Comparison of ENCODE assay signal across 1 cellular context in the genomic region with DNA sequence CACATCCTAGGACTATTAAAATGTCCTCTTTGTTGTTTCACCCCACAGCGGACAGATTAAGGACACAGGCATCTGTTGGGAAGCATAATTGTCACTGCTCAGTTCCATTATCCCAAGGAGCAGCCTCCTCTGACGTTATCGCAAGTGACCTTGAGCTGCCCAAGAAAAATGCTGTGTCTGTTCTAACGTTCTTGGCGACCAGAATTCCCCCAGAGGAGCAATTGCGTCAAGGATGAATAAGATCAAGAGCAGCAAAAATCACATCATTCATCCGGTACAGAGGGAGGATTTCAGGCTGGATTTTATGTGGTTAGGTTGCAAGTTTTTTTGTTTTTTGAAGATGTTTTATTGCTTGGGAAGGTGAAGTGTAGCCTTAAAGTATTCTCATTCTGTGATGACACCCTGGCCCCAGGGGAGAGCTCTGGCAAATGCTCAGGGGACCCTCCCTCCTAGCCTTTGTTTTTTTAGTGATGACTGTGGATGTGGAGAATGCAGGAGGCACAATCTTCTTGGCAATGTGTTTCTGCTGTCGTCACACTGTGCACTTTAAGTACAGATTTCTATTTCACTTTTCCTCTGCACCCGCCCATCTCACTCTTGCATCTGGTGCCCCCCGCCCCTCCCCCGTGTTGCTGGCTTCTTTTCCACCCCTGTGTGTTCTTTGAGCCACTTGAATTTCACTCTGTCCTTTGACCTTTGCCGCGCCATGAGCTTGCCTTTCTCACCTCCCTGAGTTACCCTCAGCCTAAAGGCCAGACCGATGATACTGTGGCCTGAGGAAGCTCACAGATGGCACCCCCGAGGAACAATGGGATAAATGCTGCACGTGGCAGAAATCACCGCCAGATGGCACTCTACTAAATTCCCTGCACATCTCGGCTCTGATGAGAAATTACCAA.
TF ChIP-seq lines count a peak whose summit lies in the region.

No MANE protein-coding gene starts in this region.

TF ChIP-seq in A549, 52 proteins besides CTCF, POLR2A, EP300 and RAD21 (continued from another document):
- TF ChIP-seq, protein P1, sequence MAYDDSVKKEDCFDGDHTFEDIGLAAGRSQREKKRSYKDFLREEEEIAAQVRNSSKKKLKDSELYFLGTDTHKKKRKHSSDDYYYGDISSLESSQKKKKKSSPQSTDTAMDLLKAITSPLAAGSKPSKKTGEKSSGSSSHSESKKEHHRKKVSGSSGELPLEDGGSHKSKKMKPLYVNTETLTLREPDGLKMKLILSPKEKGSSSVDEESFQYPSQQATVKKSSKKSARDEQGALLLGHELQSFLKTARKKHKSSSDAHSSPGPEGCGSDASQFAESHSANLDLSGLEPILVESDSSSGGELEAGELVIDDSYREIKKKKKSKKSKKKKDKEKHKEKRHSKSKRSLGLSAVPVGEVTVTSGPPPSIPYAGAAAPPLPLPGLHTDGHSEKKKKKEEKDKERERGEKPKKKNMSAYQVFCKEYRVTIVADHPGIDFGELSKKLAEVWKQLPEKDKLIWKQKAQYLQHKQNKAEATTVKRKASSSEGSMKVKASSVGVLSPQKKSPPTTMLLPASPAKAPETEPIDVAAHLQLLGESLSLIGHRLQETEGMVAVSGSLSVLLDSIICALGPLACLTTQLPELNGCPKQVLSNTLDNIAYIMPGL (CRISPR knock-in tag; IDR thresholded peaks at IDR 0.05; ENCODE audit: borderline replicate concordance): no peak
- no peak for TF ChIP-seq HOXA7 (CRISPR knock-in tag; IDR thresholded peaks at IDR 0.05)
- TF ChIP-seq ZC3H11A (IDR thresholded peaks at IDR 0.05): no peak
- no peak for TF ChIP-seq RCOR1 (IDR thresholded peaks at IDR 0.05; ENCODE audit: low read depth, low read length)
- no peak for TF ChIP-seq ZFP36 (IDR thresholded peaks at IDR 0.05; ENCODE audit: borderline replicate concordance, partially characterized antibody)
- peak; percentile 56 for TF ChIP-seq CHD2 (IDR thresholded peaks at IDR 0.05; ENCODE audit: low read length, partially characterized antibody)
- TF ChIP-seq NR3C1 (IDR thresholded peaks at IDR 0.05): peak; percentile 77; the same call in 1 of the 3 replicates
- peak; percentile 100 for TF ChIP-seq JUNB (IDR thresholded peaks at IDR 0.05)
- TF ChIP-seq, protein P2, sequence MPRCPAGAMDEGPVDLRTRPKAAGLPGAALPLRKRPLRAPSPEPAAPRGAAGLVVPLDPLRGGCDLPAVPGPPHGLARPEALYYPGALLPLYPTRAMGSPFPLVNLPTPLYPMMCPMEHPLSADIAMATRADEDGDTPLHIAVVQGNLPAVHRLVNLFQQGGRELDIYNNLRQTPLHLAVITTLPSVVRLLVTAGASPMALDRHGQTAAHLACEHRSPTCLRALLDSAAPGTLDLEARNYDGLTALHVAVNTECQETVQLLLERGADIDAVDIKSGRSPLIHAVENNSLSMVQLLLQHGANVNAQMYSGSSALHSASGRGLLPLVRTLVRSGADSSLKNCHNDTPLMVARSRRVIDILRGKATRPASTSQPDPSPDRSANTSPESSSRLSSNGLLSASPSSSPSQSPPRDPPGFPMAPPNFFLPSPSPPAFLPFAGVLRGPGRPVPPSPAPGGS (IDR thresholded peaks at IDR 0.05): peak; percentile 98
- peak; percentile 36; the same call in 1 of the 2 replicates for TF ChIP-seq NFE2L2 (conservative IDR thresholded peaks at IDR 0.05; ENCODE audit: low read length)
- TF ChIP-seq RFX5 (IDR thresholded peaks at IDR 0.05): 0 out of 2 replicates have a peak, but pooled peaks have one; percentile 20
- TF ChIP-seq FOSL2 (IDR thresholded peaks at IDR 0.05): peak; percentile 92
- peak; percentile 93 for TF ChIP-seq FOSL2 (CRISPR knock-in tag; IDR thresholded peaks at IDR 0.05)
- TF ChIP-seq PHF8 (IDR thresholded peaks at IDR 0.05; ENCODE audit: borderline replicate concordance, low read depth): no peak
- no peak; the same call in 1 of the 2 replicates for TF ChIP-seq FOXS1 (CRISPR knock-in tag; IDR thresholded peaks at IDR 0.05)
- TF ChIP-seq PBX3 (IDR thresholded peaks at IDR 0.05): peak; percentile 71
- no peak for TF ChIP-seq RNF2 (IDR thresholded peaks at IDR 0.05; ENCODE audit: borderline replicate concordance, low read depth)
- TF ChIP-seq MYC (IDR thresholded peaks at IDR 0.05; ENCODE audit: borderline replicate concordance, low read length): peak; percentile 77
- no peak for TF ChIP-seq NPAS2 (CRISPR knock-in tag; IDR thresholded peaks at IDR 0.05; ENCODE audit: borderline replicate concordance)
- no peak for TF ChIP-seq CBX8 (IDR thresholded peaks at IDR 0.05)
- peak; percentile 91 to 94 for TF ChIP-seq CEBPB (IDR thresholded peaks at IDR 0.05)
- TF ChIP-seq HOXB5 (CRISPR knock-in tag; IDR thresholded peaks at IDR 0.05): 0 out of 2 replicates have a peak, but pooled peaks have one; percentile 72
- TF ChIP-seq BHLHE40 (IDR thresholded peaks at IDR 0.05; ENCODE audit: low read depth, low read length): no peak
- peak; percentile 99 for TF ChIP-seq GATA3 (IDR thresholded peaks at IDR 0.05; ENCODE audit: borderline replicate concordance)
- no peak for TF ChIP-seq SREBF2 (IDR thresholded peaks at IDR 0.05)
- TF ChIP-seq MAFK (IDR thresholded peaks at IDR 0.05; ENCODE audit: partially characterized antibody): peak; percentile 98
- peak; percentile 67 for TF ChIP-seq HES2 (IDR thresholded peaks at IDR 0.05)
- TF ChIP-seq EHF (CRISPR knock-in tag; IDR thresholded peaks at IDR 0.05): peak; percentile 69
- TF ChIP-seq JUN (IDR thresholded peaks at IDR 0.05): peak; percentile 100
- no peak for TF ChIP-seq TFCP2L1 (CRISPR knock-in tag; IDR thresholded peaks at IDR 0.05)
- TF ChIP-seq, protein P3, sequence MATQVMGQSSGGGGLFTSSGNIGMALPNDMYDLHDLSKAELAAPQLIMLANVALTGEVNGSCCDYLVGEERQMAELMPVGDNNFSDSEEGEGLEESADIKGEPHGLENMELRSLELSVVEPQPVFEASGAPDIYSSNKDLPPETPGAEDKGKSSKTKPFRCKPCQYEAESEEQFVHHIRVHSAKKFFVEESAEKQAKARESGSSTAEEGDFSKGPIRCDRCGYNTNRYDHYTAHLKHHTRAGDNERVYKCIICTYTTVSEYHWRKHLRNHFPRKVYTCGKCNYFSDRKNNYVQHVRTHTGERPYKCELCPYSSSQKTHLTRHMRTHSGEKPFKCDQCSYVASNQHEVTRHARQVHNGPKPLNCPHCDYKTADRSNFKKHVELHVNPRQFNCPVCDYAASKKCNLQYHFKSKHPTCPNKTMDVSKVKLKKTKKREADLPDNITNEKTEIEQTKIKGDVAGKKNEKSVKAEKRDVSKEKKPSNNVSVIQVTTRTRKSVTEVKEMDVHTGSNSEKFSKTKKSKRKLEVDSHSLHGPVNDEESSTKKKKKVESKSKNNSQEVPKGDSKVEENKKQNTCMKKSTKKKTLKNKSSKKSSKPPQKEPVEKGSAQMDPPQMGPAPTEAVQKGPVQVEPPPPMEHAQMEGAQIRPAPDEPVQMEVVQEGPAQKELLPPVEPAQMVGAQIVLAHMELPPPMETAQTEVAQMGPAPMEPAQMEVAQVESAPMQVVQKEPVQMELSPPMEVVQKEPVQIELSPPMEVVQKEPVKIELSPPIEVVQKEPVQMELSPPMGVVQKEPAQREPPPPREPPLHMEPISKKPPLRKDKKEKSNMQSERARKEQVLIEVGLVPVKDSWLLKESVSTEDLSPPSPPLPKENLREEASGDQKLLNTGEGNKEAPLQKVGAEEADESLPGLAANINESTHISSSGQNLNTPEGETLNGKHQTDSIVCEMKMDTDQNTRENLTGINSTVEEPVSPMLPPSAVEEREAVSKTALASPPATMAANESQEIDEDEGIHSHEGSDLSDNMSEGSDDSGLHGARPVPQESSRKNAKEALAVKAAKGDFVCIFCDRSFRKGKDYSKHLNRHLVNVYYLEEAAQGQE (IDR thresholded peaks at IDR 0.05): no peak
- peak; percentile 90; the same call in 1 of the 2 replicates for TF ChIP-seq RARB (CRISPR knock-in tag; IDR thresholded peaks at IDR 0.05)
- TF ChIP-seq HDAC2 (IDR thresholded peaks at IDR 0.05): no peak
- peak; percentile 75; the same call in 1 of the 2 replicates for TF ChIP-seq ATOH8 (CRISPR knock-in tag; IDR thresholded peaks at IDR 0.05; ENCODE audit: low read depth)
- TF ChIP-seq, protein P4, sequence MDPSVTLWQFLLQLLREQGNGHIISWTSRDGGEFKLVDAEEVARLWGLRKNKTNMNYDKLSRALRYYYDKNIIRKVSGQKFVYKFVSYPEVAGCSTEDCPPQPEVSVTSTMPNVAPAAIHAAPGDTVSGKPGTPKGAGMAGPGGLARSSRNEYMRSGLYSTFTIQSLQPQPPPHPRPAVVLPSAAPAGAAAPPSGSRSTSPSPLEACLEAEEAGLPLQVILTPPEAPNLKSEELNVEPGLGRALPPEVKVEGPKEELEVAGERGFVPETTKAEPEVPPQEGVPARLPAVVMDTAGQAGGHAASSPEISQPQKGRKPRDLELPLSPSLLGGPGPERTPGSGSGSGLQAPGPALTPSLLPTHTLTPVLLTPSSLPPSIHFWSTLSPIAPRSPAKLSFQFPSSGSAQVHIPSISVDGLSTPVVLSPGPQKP (IDR thresholded peaks at IDR 0.05; ENCODE audit: low read depth, low read length): no peak
- TF ChIP-seq MAZ (IDR thresholded peaks at IDR 0.05; ENCODE audit: borderline replicate concordance, low read depth, low read length): no peak
